ENCODE assay signal across 15 cellular contexts in the genomic region with DNA sequence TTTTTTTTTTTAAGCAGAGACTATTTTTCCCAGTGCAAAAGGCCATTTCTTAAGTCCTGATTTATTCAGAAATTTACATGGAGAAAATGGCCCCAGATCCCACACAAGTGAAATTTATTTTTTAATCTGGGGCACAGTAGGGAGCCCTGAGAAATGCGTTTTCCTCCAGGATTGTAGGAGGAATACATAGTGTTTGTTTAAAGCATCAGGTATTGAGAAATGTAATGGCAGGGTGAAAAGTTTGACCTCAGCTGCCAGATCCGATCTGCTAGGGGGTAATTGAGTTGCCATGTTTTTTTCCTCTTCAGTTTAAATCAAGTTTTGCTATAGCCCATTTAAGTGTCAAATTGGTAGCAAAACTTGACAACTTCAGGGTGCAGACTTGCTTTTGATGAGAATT.
"Had no signal": no experiment of that assay in that cellular context is flagged by ENCODE, and none has a peak within 500 bp of the region (broad histone marks: within the 10 kb centered on the region; RNA-seq: fewer than 3 reads in every experiment).

No MANE protein-coding gene starts in this region.

- H3K36me3 Mint-ChIP-seq: activated naive CD4-positive, alpha-beta T cell treated with anti-CD3 and anti-CD28 coated beads, Interleukin-2, amount 50 U/mL, for 72 hours; memory B cell had no signal

- H3K9me3 ChIP-seq: heart left ventricle, ovary, prostate gland, right atrium auricular region, tibial nerve had no signal

- H3K27me3 ChIP-seq: heart left ventricle, ovary, right atrium auricular region, tibial nerve had no signal

- H3K27ac ChIP-seq: heart left ventricle, ovary, prostate gland, right atrium auricular region, tibial nerve, VCaP had no signal

- ATAC-seq: activated CD8-positive, alpha-beta T cell treated with anti-CD3 and anti-CD28 coated beads, Interleukin-2, amount 10 ng/mL, durations not matched to agents 7 days and 5 days; activated naive CD4-positive, alpha-beta T cell treated with anti-CD3 and anti-CD28 coated beads, Interleukin-2, amount 50 U/mL, for 72 hours; heart left ventricle; stimulated activated naive CD8-positive, alpha-beta T cell treated with anti-CD3 and anti-CD28 coated beads, Interleukin-15, Interleukin-2, amounts not matched to agents 100 U/mL and 50 U/mL, for 24 hours had no signal

- H3K4me1 Mint-ChIP-seq: activated CD4-positive, alpha-beta T cell treated with anti-CD3 and anti-CD28 coated beads, Interleukin-2, amount 10 ng/mL, durations not matched to agents 7 days and 5 days; memory B cell had no signal

- H3K4me3 Mint-ChIP-seq: activated CD4-positive, alpha-beta T cell treated with anti-CD3 and anti-CD28 coated beads, Interleukin-2, amount 10 ng/mL, durations not matched to agents 7 days and 5 days; activated CD8-positive, alpha-beta T cell treated with anti-CD3 and anti-CD28 coated beads, Interleukin-2, amount 10 ng/mL, durations not matched to agents 7 days and 5 days; activated T-helper 1 cell treated with anti-CD3 and anti-CD28 coated beads, Interleukin-12 subunit alpha, Interleukin-12 subunit beta, Interleukin-2, Interleukin-4 antibody, amounts not matched to agents 30 ng/mL and 10 ng/mL and 1 ng/mL, durations not matched to agents 14 hours and 24 hours and 36 hours; memory B cell had no signal

- H3K9me3 Mint-ChIP-seq: activated CD4-positive, alpha-beta T cell treated with anti-CD3 and anti-CD28 coated beads, Interleukin-2, amount 10 ng/mL, durations not matched to agents 7 days and 5 days; activated naive CD4-positive, alpha-beta T cell treated with anti-CD3 and anti-CD28 coated beads, Interleukin-2, amount 50 U/mL, for 72 hours; activated T-helper 1 cell treated with anti-CD3 and anti-CD28 coated beads, Interleukin-12 subunit alpha, Interleukin-12 subunit beta, Interleukin-2, Interleukin-4 antibody, amounts not matched to agents 30 ng/mL and 10 ng/mL and 1 ng/mL, durations not matched to agents 14 hours and 24 hours and 36 hours; memory B cell had no signal

- H3K4me3 ChIP-seq: heart left ventricle, ovary, prostate gland, right atrium auricular region, tibial nerve had no signal

- H3K27ac Mint-ChIP-seq: activated CD4-positive, alpha-beta T cell treated with anti-CD3 and anti-CD28 coated beads, Interleukin-2, amount 10 ng/mL, durations not matched to agents 7 days and 5 days; activated CD8-positive, alpha-beta T cell treated with anti-CD3 and anti-CD28 coated beads, Interleukin-2, amount 10 ng/mL, durations not matched to agents 7 days and 5 days; activated naive CD4-positive, alpha-beta T cell treated with anti-CD3 and anti-CD28 coated beads, Interleukin-2, amount 50 U/mL, for 72 hours; activated T-helper 1 cell treated with anti-CD3 and anti-CD28 coated beads, Interleukin-12 subunit alpha, Interleukin-12 subunit beta, Interleukin-2, Interleukin-4 antibody, amounts not matched to agents 30 ng/mL and 10 ng/mL and 1 ng/mL, durations not matched to agents 14 hours and 24 hours and 36 hours; memory B cell had no signal

- H3K36me3 ChIP-seq: heart left ventricle, ovary, prostate gland, right atrium auricular region, tibial nerve had no signal

- H3K4me1 ChIP-seq: prostate gland had no signal

- DNase-seq: activated CD4-positive, alpha-beta T cell treated with anti-CD3 and anti-CD28 coated beads, Interleukin-2, amount 10 ng/mL, durations not matched to agents 7 days and 5 days; activated CD4-positive, CD25-positive, alpha-beta regulatory T cell treated with anti-CD3 and anti-CD28 coated beads, Interleukin-2, amount 50 U/mL, for 72 hours; activated CD8-positive, alpha-beta T cell treated with anti-CD3 and anti-CD28 coated beads, Interleukin-2, amount 10 ng/mL, durations not matched to agents 7 days and 5 days; cortex of kidney; heart left ventricle; ovary; stimulated activated CD4-positive, alpha-beta T cell treated with anti-CD3 and anti-CD28 coated beads, Interleukin-4, amount 100 ng/mL, for 24 hours; stimulated activated naive CD8-positive, alpha-beta T cell treated with anti-CD3 and anti-CD28 coated beads, Interleukin-15, Interleukin-2, amounts not matched to agents 100 U/mL and 50 U/mL, for 24 hours had no signal
